Comparison of ENCODE assay signal across 28 cellular contexts in genomic region chr15:57481038-57481705, GRCh38.
"Had no signal": no experiment of that assay in that cellular context is flagged by ENCODE, and none has a peak within 500 bp of the region (broad histone marks: within the 10 kb centered on the region; RNA-seq: fewer than 3 reads in every experiment).

No MANE protein-coding gene starts in this region.

- H3K9me3 Mint-ChIP-seq: activated CD4-positive, alpha-beta memory T cell treated with anti-CD3 and anti-CD28 coated beads, Interleukin-2, amount 10 ng/mL, durations not matched to agents 7 days and 5 days; activated CD4-positive, alpha-beta T cell treated with anti-CD3 and anti-CD28 coated beads, Interleukin-2, amount 10 ng/mL, durations not matched to agents 7 days and 5 days; activated naive CD4-positive, alpha-beta T cell treated with anti-CD3 and anti-CD28 coated beads for 36 hours; activated naive CD4-positive, alpha-beta T cell treated with anti-CD3 and anti-CD28 coated beads, Interleukin-2, amount 50 U/mL, for 24 hours; activated naive CD8-positive, alpha-beta T cell treated with anti-CD3 and anti-CD28 coated beads for 36 hours; activated naive CD8-positive, alpha-beta T cell treated with anti-CD3 and anti-CD28 coated beads, Interleukin-2, amount 50 U/mL, for 24 hours; activated T-cell treated with anti-CD3 and anti-CD28 coated beads, Interleukin-2, amount 50 U/mL, for 24 hours; activated T-cell treated with anti-CD3 and anti-CD28 coated beads, Interleukin-2, amount 50 U/mL, for 72 hours; activated T-helper 17 cell treated with anti-CD3 and anti-CD28 coated beads, Interleukin-2, amount 50 U/mL, for 72 hours; effector memory CD8-positive, alpha-beta T cell had no signal

- H3K27ac ChIP-seq: adrenal gland, ascending aorta, epithelial cell of prostate, esophagus squamous epithelium had no signal

- H3K4me3 ChIP-seq: adrenal gland, ascending aorta, esophagus squamous epithelium had no signal

- H3K27ac Mint-ChIP-seq: activated CD4-positive, alpha-beta memory T cell treated with anti-CD3 and anti-CD28 coated beads, Interleukin-2, amount 10 ng/mL, durations not matched to agents 7 days and 5 days; activated CD4-positive, alpha-beta T cell treated with anti-CD3 and anti-CD28 coated beads for 36 hours; activated CD4-positive, alpha-beta T cell treated with anti-CD3 and anti-CD28 coated beads, Interleukin-2, amount 10 ng/mL, durations not matched to agents 7 days and 5 days; activated naive CD4-positive, alpha-beta T cell treated with anti-CD3 and anti-CD28 coated beads for 36 hours; activated naive CD4-positive, alpha-beta T cell treated with anti-CD3 and anti-CD28 coated beads, Interleukin-2, amount 50 U/mL, for 24 hours; activated naive CD8-positive, alpha-beta T cell treated with anti-CD3 and anti-CD28 coated beads for 36 hours; activated naive CD8-positive, alpha-beta T cell treated with anti-CD3 and anti-CD28 coated beads, Interleukin-2, amount 50 U/mL, for 24 hours; activated T-cell treated with anti-CD3 and anti-CD28 coated beads, Interleukin-2, amount 50 U/mL, for 24 hours; activated T-cell treated with anti-CD3 and anti-CD28 coated beads, Interleukin-2, amount 50 U/mL, for 72 hours; activated T-helper 17 cell treated with anti-CD3 and anti-CD28 coated beads, Interleukin-2, amount 50 U/mL, for 72 hours; brain; effector memory CD8-positive, alpha-beta T cell had no signal

- H3K36me3 ChIP-seq: adrenal gland, ascending aorta, esophagus squamous epithelium had no signal

- H3K27me3 ChIP-seq: adrenal gland, ascending aorta, esophagus squamous epithelium had no signal

- ATAC-seq: activated CD4-positive, alpha-beta T cell treated with anti-CD3 and anti-CD28 coated beads for 36 hours; activated naive CD8-positive, alpha-beta T cell treated with anti-CD3 and anti-CD28 coated beads, Interleukin-2, amount 50 U/mL, for 24 hours; activated T-cell treated with anti-CD3 and anti-CD28 coated beads, Interleukin-2, amount 50 U/mL, for 72 hours; activated T-helper 17 cell treated with anti-CD3 and anti-CD28 coated beads, Interleukin-2, amount 50 U/mL, for 72 hours; effector memory CD8-positive, alpha-beta T cell had no signal

- H3K9me3 ChIP-seq: adrenal gland, ascending aorta, esophagus squamous epithelium had no signal

- DNase-seq: activated CD4-positive, alpha-beta memory T cell treated with anti-CD3 and anti-CD28 coated beads, Interleukin-2, amount 10 ng/mL, durations not matched to agents 7 days and 5 days; activated CD4-positive, alpha-beta T cell treated with anti-CD3 and anti-CD28 coated beads for 36 hours; activated CD4-positive, alpha-beta T cell treated with anti-CD3 and anti-CD28 coated beads, Interleukin-2, amount 10 ng/mL, durations not matched to agents 7 days and 5 days; activated CD4-positive, alpha-beta T cell treated with anti-CD3 and anti-CD28 coated beads, Interleukin-2, amount 50 U/mL, for 4 hours; activated CD4-positive, CD25-positive, alpha-beta regulatory T cell; activated CD4-positive, CD25-positive, alpha-beta regulatory T cell treated with anti-CD3 and anti-CD28 coated beads, Interleukin-2, amount 50 U/mL, for 72 hours; activated CD8-positive, alpha-beta memory T cell treated with anti-CD3 and anti-CD28 coated beads, Interleukin-2, amount 50 U/mL, for 48 hours; activated effector memory CD4-positive, alpha-beta T cell treated with Interleukin-2 at 50 U/mL for 16 hours; activated naive CD4-positive, alpha-beta T cell treated with anti-CD3 and anti-CD28 coated beads for 36 hours; activated naive CD8-positive, alpha-beta T cell treated with anti-CD3 and anti-CD28 coated beads for 36 hours; activated naive CD8-positive, alpha-beta T cell treated with anti-CD3 and anti-CD28 coated beads, Interleukin-2, amount 50 U/mL, for 24 hours; activated T-cell treated with anti-CD3 and anti-CD28 coated beads for 4 hours; activated T-cell treated with anti-CD3 and anti-CD28 coated beads, Interleukin-2, amount 50 U/mL, for 24 hours; activated T-cell treated with anti-CD3 and anti-CD28 coated beads, Interleukin-2, amount 50 U/mL, for 72 hours; adrenal gland; amygdala; caudate nucleus; cortex of kidney; dermis blood vessel endothelial cell; effector CD4-positive, alpha-beta T cell; effector memory CD8-positive, alpha-beta T cell; esophagus squamous epithelium; T-helper 2 cell had no signal

- H3K4me1 Mint-ChIP-seq: activated CD4-positive, alpha-beta memory T cell treated with anti-CD3 and anti-CD28 coated beads, Interleukin-2, amount 10 ng/mL, durations not matched to agents 7 days and 5 days; activated CD4-positive, alpha-beta T cell treated with anti-CD3 and anti-CD28 coated beads for 36 hours; activated CD4-positive, alpha-beta T cell treated with anti-CD3 and anti-CD28 coated beads, Interleukin-2, amount 10 ng/mL, durations not matched to agents 7 days and 5 days; activated naive CD4-positive, alpha-beta T cell treated with anti-CD3 and anti-CD28 coated beads, Interleukin-2, amount 50 U/mL, for 24 hours; activated naive CD8-positive, alpha-beta T cell treated with anti-CD3 and anti-CD28 coated beads for 36 hours; activated naive CD8-positive, alpha-beta T cell treated with anti-CD3 and anti-CD28 coated beads, Interleukin-2, amount 50 U/mL, for 24 hours; activated T-helper 17 cell treated with anti-CD3 and anti-CD28 coated beads, Interleukin-2, amount 50 U/mL, for 72 hours had no signal

- H3K36me3 Mint-ChIP-seq: activated naive CD4-positive, alpha-beta T cell treated with anti-CD3 and anti-CD28 coated beads, Interleukin-2, amount 50 U/mL, for 24 hours; activated naive CD8-positive, alpha-beta T cell treated with anti-CD3 and anti-CD28 coated beads for 36 hours; brain had no signal

- H3K4me3 Mint-ChIP-seq: activated CD4-positive, alpha-beta memory T cell treated with anti-CD3 and anti-CD28 coated beads, Interleukin-2, amount 10 ng/mL, durations not matched to agents 7 days and 5 days; activated CD4-positive, alpha-beta T cell treated with anti-CD3 and anti-CD28 coated beads for 36 hours; activated CD4-positive, alpha-beta T cell treated with anti-CD3 and anti-CD28 coated beads, Interleukin-2, amount 10 ng/mL, durations not matched to agents 7 days and 5 days; activated naive CD4-positive, alpha-beta T cell treated with anti-CD3 and anti-CD28 coated beads for 36 hours; activated naive CD4-positive, alpha-beta T cell treated with anti-CD3 and anti-CD28 coated beads, Interleukin-2, amount 50 U/mL, for 24 hours; activated naive CD8-positive, alpha-beta T cell treated with anti-CD3 and anti-CD28 coated beads for 36 hours; activated naive CD8-positive, alpha-beta T cell treated with anti-CD3 and anti-CD28 coated beads, Interleukin-2, amount 50 U/mL, for 24 hours; activated T-cell treated with anti-CD3 and anti-CD28 coated beads, Interleukin-2, amount 50 U/mL, for 24 hours; activated T-cell treated with anti-CD3 and anti-CD28 coated beads, Interleukin-2, amount 50 U/mL, for 72 hours; activated T-helper 17 cell treated with anti-CD3 and anti-CD28 coated beads, Interleukin-2, amount 50 U/mL, for 72 hours; brain; effector memory CD8-positive, alpha-beta T cell had no signal
